In the genomic region with DNA sequence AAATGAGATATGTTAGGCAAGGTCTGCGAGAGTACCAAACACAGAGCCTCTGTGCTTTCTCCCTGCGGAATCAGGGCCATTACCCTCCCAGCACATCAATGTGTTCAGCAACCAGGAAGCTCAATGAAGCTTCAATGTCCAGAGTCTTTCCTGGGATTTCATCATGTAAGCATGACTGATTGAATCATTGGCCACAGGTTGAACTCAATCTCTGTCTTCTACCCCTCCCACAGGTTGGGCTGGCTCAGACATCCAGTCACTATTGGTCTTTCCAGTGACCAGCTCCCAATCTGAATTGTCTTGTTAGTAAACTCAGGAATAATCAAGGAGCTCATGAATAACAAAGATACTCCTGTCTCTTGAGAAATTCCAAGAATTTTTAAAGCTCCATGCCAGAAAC, we compare ENCODE assay signal across 14 cellular contexts. TPM values are rescaled to one million over a fixed set of nuclear protein-coding genes. Genes with fewer than 3 reads are reported as not detected.
DNase-seq lines count a peak whose midpoint lies in the region; ATAC-seq and TF ChIP-seq lines count a peak whose summit lies in the region.
"Had no signal": no experiment of that assay in that cellular context is flagged by ENCODE, and none has a peak within 500 bp of the region (broad histone marks: within the 10 kb centered on the region; RNA-seq: fewer than 3 reads in every experiment).

No MANE protein-coding gene starts in this region.

- intact Hi-C loops in A673 (cut with micrococcal nuclease; ENCODE audit: unreplicated experiment) (no loop called here), CD14-positive monocyte (cut with micrococcal nuclease) (loop anchor here (5.0 to 10.0 kb wide), 4 partner anchors 120 to 300 kb away; a partner anchor contains a TSS)

- H4K20me1 ChIP-seq in GM23248 (ENCODE audit: insufficient read depth), result no peaks in the 10 kb centered on the region
- H4K20me1 ChIP-seq: BLaER1 had no signal

- 74 to 75% methylated on average over 2 of the region's 2 CpGs for WGBS in GM23248 (ENCODE audit: low coverage in 1 of 2, low lambda C conversion rate in 2 of 2, missing lambda C conversion rate in 2 of 2), 2 experiments
- 90% methylated on average over 2 of the region's 2 CpGs for WGBS in suprapubic skin

- peaks cover 15% of the 10 kb centered on the region for H3K4me1 Mint-ChIP-seq in CD14-positive monocyte

- no peaks in the 10 kb centered on the region for H3K27me3 ChIP-seq in A673 (replicated peaks; ENCODE audit: insufficient read depth, low read depth, low read length, poor library complexity)
- no peaks in the 10 kb centered on the region for H3K27me3 ChIP-seq in GM23248 (replicated peaks; ENCODE audit: insufficient read depth)
- no peaks in the 10 kb centered on the region for H3K27me3 ChIP-seq in RWPE2 (ENCODE audit: insufficient read depth, poor library complexity, severe bottlenecking)
- H3K27me3 ChIP-seq in suprapubic skin, result no peaks in the 10 kb centered on the region
- H3K27me3 ChIP-seq: BLaER1 had no signal

- CTCF ChIA-PET in A673 (lab: Charles Lee), result interaction anchor here (0.6 kb wide), 1 partner anchor 62 kb away, joined by 4 read pairs; no protein-coding TSS in a partner anchor

- H3K4me2 ChIP-seq in GM23248 (ENCODE audit: unreplicated experiment), result no peak overlapping the region
- H3K4me2 ChIP-seq: BLaER1 had no signal

- no peaks in the 10 kb centered on the region for H3K36me3 ChIP-seq in A673 (ENCODE audit: insufficient read depth, low read length, poor library complexity, severe bottlenecking)
- H3K36me3 ChIP-seq in GM23248 (ENCODE audit: low read depth), result no peaks in the 10 kb centered on the region
- no peaks in the 10 kb centered on the region for H3K36me3 ChIP-seq in RWPE2 (ENCODE audit: low read depth)
- H3K36me3 ChIP-seq in suprapubic skin, result no peaks in the 10 kb centered on the region
- H3K36me3 ChIP-seq: BLaER1 had no signal

- peaks cover 18% of the 10 kb centered on the region for H3K79me2 ChIP-seq in GM23248 (ENCODE audit: insufficient read depth)

- BruUV-seq in A673 (replicated peaks; lab: Mats Ljungman, UMichigan), result no TSS peak

- peak; percentile 35; the same call in 2 of the 3 replicates for ATAC-seq in RWPE2 (ENCODE audit: low read depth)
- ATAC-seq: GM12878; naive thymus-derived CD4-positive, alpha-beta T cell had no signal

- H3K4me3 ChIP-seq in A673 (ENCODE audit: low read depth, low read length, poor library complexity, severe bottlenecking) (no peak overlapping the region), GM23248 (no peak overlapping the region), RWPE2 (ENCODE audit: severe bottlenecking) (no peak overlapping the region), suprapubic skin (no peak overlapping the region)
- H3K4me3 ChIP-seq: BLaER1, GM12878 had no signal

- no peaks in the 10 kb centered on the region for H3K36me3 Mint-ChIP-seq in CD14-positive monocyte

- no peaks in the 10 kb centered on the region for H3F3A ChIP-seq in GM23248 (ENCODE audit: insufficient read depth)

- in situ Hi-C loops in GM23248 (cut with MboI), result no loop called here

- H2AFZ ChIP-seq in GM23248, result peak overlapping the region; percentile 55

- H3K27ac ChIP-seq in A673 (ENCODE audit: low read depth, low read length, poor library complexity, severe bottlenecking) (no peak overlapping the region), GM23248 (peak overlapping the region; percentile 36), RWPE2 (ENCODE audit: poor library complexity, severe bottlenecking) (no peak overlapping the region), suprapubic skin (no peak overlapping the region)
- H3K27ac ChIP-seq: BLaER1 had no signal

- TF ChIP-seq CTCF in A673 (conservative IDR thresholded peaks at IDR 0.05; ENCODE audit: low read depth, low read length), result no peak
- no peak for TF ChIP-seq CTCF in RWPE2 (IDR thresholded peaks at IDR 0.05; ENCODE audit: poor library complexity, severe bottlenecking)
- TF ChIP-seq CTCF in CD14-positive monocyte (IDR thresholded peaks at IDR 0.05), result no peak
- no peak for TF ChIP-seq CTCF in GM20000 (IDR thresholded peaks at IDR 0.05; ENCODE audit: extremely low read depth, missing control alignments)
- no peak for TF ChIP-seq CTCF in suprapubic skin (IDR thresholded peaks at IDR 0.05)

- no peak for TF ChIP-seq POLR2A in suprapubic skin (IDR thresholded peaks at IDR 0.05)

- H3K9ac ChIP-seq in GM23248, result no peak overlapping the region
- H3K9ac ChIP-seq: BLaER1 had no signal

- no peaks in the 10 kb centered on the region for H3K9me2 ChIP-seq in GM23248 (ENCODE audit: insufficient read depth)

- peaks cover 3 to 7% (median 4%) of the 10 kb centered on the region in 3 donors for H3K27me3 Mint-ChIP-seq in CD14-positive monocyte (ENCODE audit: low read depth in 3 of 3)

- no peak for TF ChIP-seq EP300 in suprapubic skin (IDR thresholded peaks at IDR 0.05)

- H3K4me1 ChIP-seq in A673 (ENCODE audit: insufficient read depth, low read length, poor library complexity, severe bottlenecking) (no peaks in the 10 kb centered on the region), GM23248 (ENCODE audit: insufficient read depth) (no peaks in the 10 kb centered on the region), RWPE2 (ENCODE audit: insufficient read depth, poor library complexity, severe bottlenecking) (peaks cover 10% of the 10 kb centered on the region), suprapubic skin (peaks cover 19% of the 10 kb centered on the region)

- peak; percentile 7 for DNase-seq in A673 (ENCODE audit: low spot score)
- DNase-seq in GM23248, result peak; percentile 74
- DNase-seq in RWPE2 (ENCODE audit: low spot score), result no peak
- DNase-seq in fibroblast of the conjunctiva (ENCODE audit: low read depth), result peak; percentile 65
- no peak for DNase-seq in CD14-positive monocyte (ENCODE audit: low spot score)
- no peak for DNase-seq in GM20000 (ENCODE audit: low spot score)
- DNase-seq in activated CD4-positive, alpha-beta T cell treated with anti-CD3 and anti-CD28 coated beads, Interleukin-2, amount 50 U/mL, for 48 hours, result no peak
- no peak for DNase-seq in suprapubic skin (ENCODE audit: low spot score in 2 of 2)
- DNase-seq: activated naive CD4-positive, alpha-beta T cell treated with anti-CD3 and anti-CD28 coated beads for 36 hours; naive thymus-derived CD4-positive, alpha-beta T cell; NCI-H2227 treated with DMSO at 0.1 percent for 48 hours had no signal

- H3K9me3 Mint-ChIP-seq in CD14-positive monocyte, result peaks cover 0 to 3% (median 0%) of the 10 kb centered on the region in 7 donors
- H3K9me3 Mint-ChIP-seq: activated naive CD4-positive, alpha-beta T cell treated with anti-CD3 and anti-CD28 coated beads for 36 hours; IgD-negative memory B cell; naive thymus-derived CD4-positive, alpha-beta T cell had no signal

- no peak overlapping the region for H3K4me3 Mint-ChIP-seq in CD14-positive monocyte
- H3K4me3 Mint-ChIP-seq: activated naive CD4-positive, alpha-beta T cell treated with anti-CD3 and anti-CD28 coated beads for 36 hours; IgD-negative memory B cell; naive thymus-derived CD4-positive, alpha-beta T cell had no signal

- POLR2A ChIA-PET in A673 (lab: Charles Lee; ENCODE audit: low non-redundant PET), result no interaction called here

- H3K27ac Mint-ChIP-seq in CD14-positive monocyte, result no peak overlapping the region
- H3K27ac Mint-ChIP-seq: activated naive CD4-positive, alpha-beta T cell treated with anti-CD3 and anti-CD28 coated beads for 36 hours; IgD-negative memory B cell; naive thymus-derived CD4-positive, alpha-beta T cell had no signal

- H3K9me3 ChIP-seq in A673 (ENCODE audit: low read depth, low read length, poor library complexity, severe bottlenecking) (peaks cover 5% of the 10 kb centered on the region), GM23248 (ENCODE audit: low read depth) (no peaks in the 10 kb centered on the region), RWPE2 (ENCODE audit: severe bottlenecking) (no peaks in the 10 kb centered on the region), suprapubic skin (no peaks in the 10 kb centered on the region)

RNA-seq across cellular contexts. Expression of a gene that starts 2.7 kb away (rescaled TPM):
- total RNA-seq in A673 (2021) (16.6 and 23.8 TPM in 2 replicates), suprapubic skin (10 to 100 TPM; 22.5 to 33.2 (median 27.0) TPM)
- total RNA-seq in GM23248 (2014; rRNA removed; shearing (Covaris generic)), result 64.6 and 73.3 TPM in 2 replicates
- polyA plus RNA-seq in GM23248 (2016; fragmentation: Nextera tagmentation; extraction: Ambion mirVana) (77.7 and 79.8 TPM in 2 replicates), CD14-positive monocyte (10 to 100 TPM; 26.3 to 33.6 TPM)

RNA-seq across cellular contexts. Expression of a gene that starts 17.9 kb away (rescaled TPM):
- total RNA-seq in A673 (2021) (56.6 and 57.7 TPM in 2 replicates), suprapubic skin (100 to 1,000 TPM in 2 of 4 donors, 10 to 100 TPM in 2; 79.4 to 130 (median 104) TPM)
- total RNA-seq in GM23248 (2014; rRNA removed; shearing (Covaris generic)), result 54.9 and 115 TPM in 2 replicates
- polyA plus RNA-seq in GM23248 (2016; fragmentation: Nextera tagmentation; extraction: Ambion mirVana) (142 and 148 TPM in 2 replicates), CD14-positive monocyte (100 to 1,000 TPM; 176 to 206 TPM)

Comparison
In these comparisons a context has a peak if more than half of its experiments do, and no peak if none do; other contexts are left out.
1. DNase-seq: peak in A673 (single experiment), GM23248 (single experiment) and fibroblast of the conjunctiva (single experiment); none in RWPE2 (single experiment), CD14-positive monocyte (single experiment), GM20000 (single experiment), activated CD4-positive, alpha-beta T cell treated with anti-CD3 and anti-CD28 coated beads, Interleukin-2, amount 50 U/mL, for 48 hours (0 of 2) and suprapubic skin (0 of 2).